In the genomic region with DNA sequence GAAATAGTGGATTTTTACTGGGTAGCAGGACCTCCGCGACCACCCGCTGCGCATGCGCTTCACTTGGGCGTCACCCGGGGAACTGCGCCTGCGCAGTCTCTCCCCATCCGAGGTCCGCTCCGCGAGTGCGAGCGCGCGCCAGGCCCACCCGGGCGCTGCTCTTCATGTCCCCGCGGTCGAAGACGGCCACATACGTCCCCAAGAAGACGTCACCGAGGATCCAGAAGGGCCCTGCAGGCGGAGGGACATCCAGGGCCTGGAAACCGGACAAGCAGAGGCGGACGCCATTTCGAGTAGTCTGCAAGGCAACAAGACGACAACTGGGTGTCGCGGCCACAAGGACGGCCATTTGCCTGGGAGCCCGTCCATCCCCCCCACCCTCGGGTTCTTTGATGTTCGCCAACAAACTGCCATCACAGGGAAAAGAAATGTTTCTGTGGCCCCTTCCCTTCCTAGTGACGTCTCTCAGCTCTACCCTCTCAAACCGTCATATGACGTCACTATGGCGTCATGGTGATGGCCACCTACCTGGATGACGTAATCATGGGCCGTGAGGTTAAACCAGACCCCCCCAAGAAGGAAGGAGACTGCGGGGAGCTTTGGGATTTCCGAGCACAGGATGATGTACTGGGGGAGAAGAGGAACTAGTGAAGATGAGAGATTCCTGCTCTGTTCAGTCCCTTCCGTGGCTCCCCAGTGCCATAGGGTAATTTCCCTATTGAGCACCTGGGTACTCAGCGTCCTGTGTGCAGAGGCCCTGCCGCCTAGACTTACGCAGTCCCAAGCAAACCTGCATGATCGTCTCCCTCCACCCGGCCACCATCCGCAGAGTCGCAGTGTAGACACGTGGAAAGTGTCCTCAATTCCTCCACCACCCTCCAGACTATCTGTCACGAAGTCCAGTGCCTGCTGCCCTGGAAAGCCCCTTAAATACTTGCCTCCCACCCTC, we compare ENCODE assay signal across 7 cellular contexts. TPM values are rescaled to one million over a fixed set of nuclear protein-coding genes. Genes with fewer than 3 reads are reported as not detected.
DNase-seq lines count a peak whose midpoint lies in the region; ATAC-seq, FAIRE-seq and TF ChIP-seq lines count a peak whose summit lies in the region.

No MANE protein-coding gene starts in this region.

- no peaks in the 10 kb centered on the region for H4K20me1 ChIP-seq in hepatocyte (ENCODE audit: insufficient read depth, poor library complexity, severe bottlenecking)

- H3K36me3 Mint-ChIP-seq in activated naive CD8-positive, alpha-beta T cell treated with anti-CD3 and anti-CD28 coated beads for 36 hours: peaks cover 45% of the 10 kb centered on the region

- H3K27me3 ChIP-seq in RWPE2 (ENCODE audit: insufficient read depth, poor library complexity, severe bottlenecking) (no peaks in the 10 kb centered on the region), hepatocyte (no peaks in the 10 kb centered on the region)

- H3K4me1 ChIP-seq in RWPE2 (ENCODE audit: insufficient read depth, poor library complexity, severe bottlenecking) (no peaks in the 10 kb centered on the region), hepatocyte (ENCODE audit: insufficient read depth) (no peaks in the 10 kb centered on the region)

- H3K36me3 ChIP-seq in RWPE2 (ENCODE audit: low read depth) (no peaks in the 10 kb centered on the region), hepatocyte (replicated peaks; ENCODE audit: insufficient read depth, low read depth) (no peaks in the 10 kb centered on the region)

- no peaks in the 10 kb centered on the region for H3K9me2 ChIP-seq in hepatocyte (replicated peaks; ENCODE audit: insufficient read depth)

- no peaks in the 10 kb centered on the region for H3K79me2 ChIP-seq in hepatocyte

- H3K27ac ChIP-seq in RWPE2 (ENCODE audit: poor library complexity, severe bottlenecking): no peak overlapping the region
- no peak overlapping the region for H3K27ac ChIP-seq in hepatocyte

- peak overlapping the region; percentile 94 for H3K27ac Mint-ChIP-seq in activated naive CD8-positive, alpha-beta T cell treated with anti-CD3 and anti-CD28 coated beads for 36 hours

- no peak overlapping the region for H2AFZ ChIP-seq in hepatocyte

- H3K4me2 ChIP-seq in hepatocyte: no peak overlapping the region

- 95% methylated on average over 46 of the region's 56 CpGs for WGBS in hepatocyte (ENCODE audit: low lambda C conversion rate, missing lambda C conversion rate)

- no peaks in the 10 kb centered on the region for H3K9me3 ChIP-seq in RWPE2 (ENCODE audit: severe bottlenecking)
- no peaks in the 10 kb centered on the region for H3K9me3 ChIP-seq in hepatocyte (ENCODE audit: low read depth)

- peaks cover 14% of the 10 kb centered on the region for H3K9me3 Mint-ChIP-seq in activated naive CD8-positive, alpha-beta T cell treated with anti-CD3 and anti-CD28 coated beads for 36 hours

- TF ChIP-seq CTCF in RWPE2 (IDR thresholded peaks at IDR 0.05; ENCODE audit: poor library complexity, severe bottlenecking) (no peak), hepatocyte (IDR thresholded peaks at IDR 0.05; ENCODE audit: poor library complexity) (no peak)

- FAIRE-seq in GM19239 (lab: Jason Lieb, UNC): peak; percentile 18

- peak; percentile 51 for ATAC-seq in RWPE2 (ENCODE audit: low read depth)
- ATAC-seq in HG03469 (IDR thresholded peaks at IDR 0.05; ENCODE audit: unreplicated experiment): no peak

- peak overlapping the region; percentile 82 for H3K4me3 Mint-ChIP-seq in activated naive CD8-positive, alpha-beta T cell treated with anti-CD3 and anti-CD28 coated beads for 36 hours

- H3K4me1 Mint-ChIP-seq in activated naive CD8-positive, alpha-beta T cell treated with anti-CD3 and anti-CD28 coated beads for 36 hours: peaks cover 60% of the 10 kb centered on the region

- DNase-seq in GM19239 (ENCODE audit: insufficient read length, low spot score) (no peak), RWPE2 (ENCODE audit: low spot score) (no peak), hippocampal formation (lab: John Stamatoyannopoulos, UW) (peak; percentile 16 to 50), hepatocyte (ENCODE audit: low spot score) (no peak)
- DNase-seq in activated naive CD8-positive, alpha-beta T cell treated with anti-CD3 and anti-CD28 coated beads for 36 hours: peak; percentile 80
- DNase-seq in stimulated activated CD4-positive, alpha-beta T cell treated with anti-CD3 and anti-CD28 coated beads, Interleukin-1b, Interleukin-23, amount 100 ng/mL, for 48 hours: peak; percentile 79

- H3K4me3 ChIP-seq in RWPE2 (ENCODE audit: severe bottlenecking): peak overlapping the region; percentile 50
- H3K4me3 ChIP-seq in hepatocyte: no peak overlapping the region

- H3K27me3 Mint-ChIP-seq in activated naive CD8-positive, alpha-beta T cell treated with anti-CD3 and anti-CD28 coated beads for 36 hours: no peaks in the 10 kb centered on the region

RNA-seq across cellular contexts. Expression of a gene that starts 6.7 kb away (rescaled TPM):
- 10 to 100 TPM; 16.1 to 18.1 TPM for total RNA-seq in activated naive CD8-positive, alpha-beta T cell treated with anti-CD3 and anti-CD28 coated beads for 36 hours
- 7.3 and 12.4 TPM in 2 replicates for total RNA-seq in hepatocyte
- 2.7 and 12.1 TPM in 2 replicates for polyA plus RNA-seq in hepatocyte

RNA-seq across cellular contexts. Expression of a gene that starts 17.5 kb away (rescaled TPM):
- total RNA-seq in activated naive CD8-positive, alpha-beta T cell treated with anti-CD3 and anti-CD28 coated beads for 36 hours: 10 to 100 TPM; 49.6 TPM
- 41.4 and 53.2 TPM in 2 replicates for total RNA-seq in hepatocyte
- polyA plus RNA-seq in hepatocyte: 55.9 and 62.9 TPM in 2 replicates

RNA-seq across cellular contexts. Expression of a gene that starts 25.4 kb away (rescaled TPM):
- total RNA-seq in activated naive CD8-positive, alpha-beta T cell treated with anti-CD3 and anti-CD28 coated beads for 36 hours: 100 to 1,000 TPM; 191 to 196 TPM
- 13.6 and 18.2 TPM in 2 replicates for total RNA-seq in hepatocyte
- polyA plus RNA-seq in hepatocyte: 32.6 and 40.4 TPM in 2 replicates

RNA-seq across cellular contexts. Expression of a gene that starts 29.6 kb away (rescaled TPM):
- under 1 TPM; 0.56 to 0.64 TPM for total RNA-seq in activated naive CD8-positive, alpha-beta T cell treated with anti-CD3 and anti-CD28 coated beads for 36 hours
- 0.24 and 0.40 TPM in 2 replicates for total RNA-seq in hepatocyte
- 1.5 and 1.6 TPM in 2 replicates for polyA plus RNA-seq in hepatocyte

RNA-seq across cellular contexts. Expression of a gene that starts 60.0 kb away (rescaled TPM):
- total RNA-seq in activated naive CD8-positive, alpha-beta T cell treated with anti-CD3 and anti-CD28 coated beads for 36 hours: 1 to 10 TPM; 1.6 TPM
- total RNA-seq in hepatocyte: 2.8 TPM in 2 replicates
- polyA plus RNA-seq in hepatocyte: 0.63 and 1.7 TPM in 2 replicates

Comparison
In these comparisons a context has a peak if more than half of its experiments do, and no peak if none do; other contexts are left out.
1. DNase-seq: peak in activated naive CD8-positive, alpha-beta T cell treated with anti-CD3 and anti-CD28 coated beads for 36 hours (single experiment), hippocampal formation (2 of 2) and stimulated activated CD4-positive, alpha-beta T cell treated with anti-CD3 and anti-CD28 coated beads, Interleukin-1b, Interleukin-23, amount 100 ng/mL, for 48 hours (single experiment); none in GM19239 (single experiment), RWPE2 (single experiment) and hepatocyte (single experiment).